24 cellular contexts compared by ENCODE assay signal in the genomic region with DNA sequence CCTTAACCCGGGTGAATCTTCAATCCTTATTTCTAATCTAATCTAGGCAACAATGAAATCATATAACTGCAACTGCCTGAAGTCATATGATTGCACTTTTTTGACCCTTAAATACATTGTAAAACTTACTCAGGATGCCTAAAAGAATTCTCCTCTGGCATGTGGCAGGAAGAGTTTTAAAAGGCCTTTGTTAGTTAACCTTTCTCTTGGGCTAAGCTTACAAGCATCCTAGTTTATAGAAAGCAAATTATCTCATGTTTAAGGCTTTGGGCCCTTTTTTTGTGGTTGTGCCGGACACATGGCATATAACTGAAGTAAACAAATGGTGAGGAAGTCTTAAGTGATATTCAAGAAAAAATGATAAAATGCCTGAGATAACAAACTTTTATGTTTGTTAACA.
"Had no signal": no experiment of that assay in that cellular context is flagged by ENCODE, and none has a peak within 500 bp of the region (broad histone marks: within the 10 kb centered on the region; RNA-seq: fewer than 3 reads in every experiment).

No MANE protein-coding gene starts in this region.

- H3K27ac ChIP-seq: esophagus squamous epithelium, foreskin keratinocyte, heart left ventricle, ovary, right atrium auricular region, sigmoid colon, skin epidermis, stomach, thoracic aorta had no signal

- H3K9me3 ChIP-seq: esophagus squamous epithelium, heart left ventricle, ovary, right atrium auricular region, sigmoid colon, stomach, thoracic aorta had no signal

- ATAC-seq: foreskin keratinocyte; heart left ventricle; left colon; left ventricle myocardium superior; natural killer cell treated with Interleukin-12 subunit alpha and Interleukin-12 subunit beta and Interleukin-15 and Interleukin-18, amount 100 ng/mL, for 72 hours had no signal

- H3K27me3 Mint-ChIP-seq: natural killer cell treated with Interleukin-12 subunit alpha and Interleukin-12 subunit beta and Interleukin-15 and Interleukin-18, amount 100 ng/mL, for 72 hours had no signal

- DNase-seq: cortex of kidney; effector memory CD4-positive, alpha-beta T cell; esophagus squamous epithelium; foreskin keratinocyte; heart left ventricle; hippocampal formation; left colon; left ventricle myocardium superior; mesenchymal stem cell; midbrain; nucleus accumbens; ovary; sigmoid colon; stimulated activated CD4-positive, alpha-beta T cell treated with anti-CD3 and anti-CD28 coated beads, Interleukin-2, amount 100 ng/mL, for 24 hours; stimulated activated CD4-positive, alpha-beta T cell treated with anti-CD3 and anti-CD28 coated beads, Interleukin-4, amount 100 ng/mL, for 4 hours; stimulated activated naive CD4-positive, alpha-beta T cell; stomach; substantia nigra; trophoblast cell had no signal

- H3K4me1 ChIP-seq: esophagus squamous epithelium, foreskin keratinocyte, heart left ventricle, right atrium auricular region, sigmoid colon, stomach had no signal

- H3K9me3 Mint-ChIP-seq: natural killer cell treated with Interleukin-12 subunit alpha and Interleukin-12 subunit beta and Interleukin-15 and Interleukin-18, amount 100 ng/mL, for 72 hours had no signal

- H3K4me3 Mint-ChIP-seq: natural killer cell treated with Interleukin-12 subunit alpha and Interleukin-12 subunit beta and Interleukin-15 and Interleukin-18, amount 100 ng/mL, for 72 hours had no signal

- H3K4me3 ChIP-seq: esophagus squamous epithelium, heart left ventricle, lung, ovary, right atrium auricular region, sigmoid colon, skin epidermis, stomach, thoracic aorta had no signal

- H3K27ac Mint-ChIP-seq: natural killer cell treated with Interleukin-12 subunit alpha and Interleukin-12 subunit beta and Interleukin-15 and Interleukin-18, amount 100 ng/mL, for 72 hours had no signal

- H3K36me3 ChIP-seq: esophagus squamous epithelium, heart left ventricle, ovary, right atrium auricular region, sigmoid colon, stomach, thoracic aorta had no signal

- H3K27me3 ChIP-seq: esophagus squamous epithelium, foreskin keratinocyte, heart left ventricle, ovary, right atrium auricular region, sigmoid colon, stomach had no signal

- H3K36me3 Mint-ChIP-seq: natural killer cell treated with Interleukin-12 subunit alpha and Interleukin-12 subunit beta and Interleukin-15 and Interleukin-18, amount 100 ng/mL, for 72 hours had no signal
